ENCODE assay signal across 33 cellular contexts in the genomic region with DNA sequence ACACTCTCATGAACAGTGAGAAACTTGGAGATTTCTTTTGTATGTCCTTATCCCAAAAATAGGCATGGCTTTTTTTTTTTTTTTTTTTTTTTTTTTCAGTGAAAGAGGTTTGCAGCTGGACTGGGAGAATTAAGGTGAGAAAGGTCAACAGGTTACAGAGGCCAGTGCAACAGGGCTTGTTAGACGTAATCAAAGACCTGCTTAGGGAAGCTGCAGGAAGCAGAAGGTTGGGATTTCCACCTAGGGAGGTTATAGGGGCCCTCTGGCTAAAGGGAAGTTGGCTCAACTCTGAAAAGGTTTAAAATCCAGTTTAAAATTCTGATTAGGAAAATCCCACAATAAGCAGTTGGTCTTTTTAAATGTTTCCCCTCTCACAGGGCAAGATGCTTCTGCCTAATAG.
"Had no signal": no experiment of that assay in that cellular context is flagged by ENCODE, and none has a peak within 500 bp of the region (broad histone marks: within the 10 kb centered on the region; RNA-seq: fewer than 3 reads in every experiment).

No MANE protein-coding gene starts in this region.

- H3K9me3 Mint-ChIP-seq: activated CD4-positive, alpha-beta memory T cell treated with anti-CD3 and anti-CD28 coated beads, Interleukin-2, amount 10 ng/mL, durations not matched to agents 7 days and 5 days; activated T-cell treated with anti-CD3 and anti-CD28 coated beads, Interleukin-2, amount 50 U/mL, for 24 hours; effector memory CD8-positive, alpha-beta T cell had no signal

- H3K4me1 ChIP-seq: ascending aorta, breast epithelium, colonic mucosa had no signal

- H3K27ac Mint-ChIP-seq: activated CD4-positive, alpha-beta memory T cell treated with anti-CD3 and anti-CD28 coated beads, Interleukin-2, amount 10 ng/mL, durations not matched to agents 7 days and 5 days; activated CD4-positive, alpha-beta T cell treated with anti-CD3 and anti-CD28 coated beads for 36 hours; activated CD4-positive, alpha-beta T cell treated with anti-CD3 and anti-CD28 coated beads, Interleukin-2, amount 10 ng/mL, durations not matched to agents 24 days and 14 days; activated naive CD8-positive, alpha-beta T cell; activated T-cell treated with anti-CD3 and anti-CD28 coated beads, Interleukin-2, amount 50 U/mL, for 24 hours; activated T-cell treated with anti-CD3 and anti-CD28 coated beads, Interleukin-2, amount 50 U/mL, for 72 hours; activated T-helper 17 cell treated with anti-CD3 and anti-CD28 coated beads, Interleukin-2, amount 50 U/mL, for 72 hours; brain; effector memory CD8-positive, alpha-beta T cell had no signal

- H3K9me3 ChIP-seq: ascending aorta, breast epithelium, colonic mucosa, esophagus muscularis mucosa, gastrocnemius medialis, heart left ventricle had no signal

- H3K27me3 Mint-ChIP-seq: activated CD4-positive, alpha-beta memory T cell treated with anti-CD3 and anti-CD28 coated beads, Interleukin-2, amount 10 ng/mL, durations not matched to agents 7 days and 5 days; activated CD4-positive, alpha-beta T cell treated with anti-CD3 and anti-CD28 coated beads for 36 hours; activated CD4-positive, alpha-beta T cell treated with anti-CD3 and anti-CD28 coated beads, Interleukin-2, amount 10 ng/mL, durations not matched to agents 24 days and 14 days; activated naive CD8-positive, alpha-beta T cell; activated T-cell treated with anti-CD3 and anti-CD28 coated beads, Interleukin-2, amount 50 U/mL, for 24 hours; brain had no signal

- H3K4me3 Mint-ChIP-seq: activated CD4-positive, alpha-beta memory T cell treated with anti-CD3 and anti-CD28 coated beads, Interleukin-2, amount 10 ng/mL, durations not matched to agents 7 days and 5 days; activated CD4-positive, alpha-beta T cell treated with anti-CD3 and anti-CD28 coated beads for 36 hours; activated CD4-positive, alpha-beta T cell treated with anti-CD3 and anti-CD28 coated beads, Interleukin-2, amount 10 ng/mL, durations not matched to agents 24 days and 14 days; activated naive CD8-positive, alpha-beta T cell; activated T-cell treated with anti-CD3 and anti-CD28 coated beads, Interleukin-2, amount 50 U/mL, for 24 hours; activated T-cell treated with anti-CD3 and anti-CD28 coated beads, Interleukin-2, amount 50 U/mL, for 72 hours; activated T-helper 17 cell treated with anti-CD3 and anti-CD28 coated beads, Interleukin-2, amount 50 U/mL, for 72 hours; brain; effector memory CD8-positive, alpha-beta T cell had no signal

- DNase-seq: activated CD4-positive, alpha-beta memory T cell treated with anti-CD3 and anti-CD28 coated beads, Interleukin-2, amount 10 ng/mL, durations not matched to agents 7 days and 5 days; activated CD4-positive, alpha-beta T cell treated with anti-CD3 and anti-CD28 coated beads for 36 hours; activated CD4-positive, alpha-beta T cell treated with anti-CD3 and anti-CD28 coated beads, Interleukin-2, amount 10 ng/mL, durations not matched to agents 24 days and 14 days; activated CD4-positive, alpha-beta T cell treated with anti-CD3 and anti-CD28 coated beads, Interleukin-2, amount 50 U/mL, for 4 hours; activated CD4-positive, CD25-positive, alpha-beta regulatory T cell; activated CD4-positive, CD25-positive, alpha-beta regulatory T cell treated with anti-CD3 and anti-CD28 coated beads, Interleukin-2, amount 50 U/mL, for 72 hours; activated CD8-positive, alpha-beta memory T cell treated with anti-CD3 and anti-CD28 coated beads, Interleukin-2, amount 50 U/mL, for 48 hours; activated effector memory CD4-positive, alpha-beta T cell treated with Interleukin-2 at 50 U/mL for 16 hours; activated gamma-delta T cell treated with Interleukin-2 at 50 U/mL for 16 hours; activated naive CD4-positive, alpha-beta T cell treated with anti-CD3 and anti-CD28 coated beads, Interleukin-2, amount 50 U/mL, for 16 hours; activated naive CD4-positive, alpha-beta T cell treated with Interleukin-2 at 50 U/mL for 16 hours; activated T-cell treated with anti-CD3 and anti-CD28 coated beads for 4 hours; activated T-cell treated with anti-CD3 and anti-CD28 coated beads, Interleukin-2, amount 50 U/mL, for 24 hours; activated T-cell treated with anti-CD3 and anti-CD28 coated beads, Interleukin-2, amount 50 U/mL, for 72 hours; central memory CD4-positive, alpha-beta T cell; cerebellar nuclear complex; colonic mucosa; dorsolateral prefrontal cortex; effector CD4-positive, alpha-beta T cell; effector memory CD8-positive, alpha-beta T cell; erythroblast; foreskin keratinocyte; gastrocnemius medialis; glutamatergic neuron; heart left ventricle; T-helper 2 cell had no signal

- H3K4me3 ChIP-seq: ascending aorta, breast epithelium, cardiac muscle cell, colonic mucosa, dorsolateral prefrontal cortex, esophagus muscularis mucosa, gastrocnemius medialis, heart left ventricle had no signal

- H3K36me3 ChIP-seq: ascending aorta, breast epithelium, cardiac muscle cell, colonic mucosa, esophagus muscularis mucosa, gastrocnemius medialis, heart left ventricle had no signal

- H3K27ac ChIP-seq: ascending aorta, breast epithelium, cardiac muscle cell, colonic mucosa, dorsolateral prefrontal cortex, esophagus muscularis mucosa, foreskin keratinocyte, gastrocnemius medialis, heart left ventricle had no signal

- ATAC-seq: activated CD4-positive, alpha-beta T cell treated with anti-CD3 and anti-CD28 coated beads for 36 hours; activated T-cell treated with anti-CD3 and anti-CD28 coated beads, Interleukin-2, amount 50 U/mL, for 72 hours; activated T-helper 17 cell treated with anti-CD3 and anti-CD28 coated beads, Interleukin-2, amount 50 U/mL, for 72 hours; effector memory CD8-positive, alpha-beta T cell; foreskin keratinocyte; gastrocnemius medialis; heart left ventricle had no signal

- H3K4me1 Mint-ChIP-seq: activated CD4-positive, alpha-beta memory T cell treated with anti-CD3 and anti-CD28 coated beads, Interleukin-2, amount 10 ng/mL, durations not matched to agents 7 days and 5 days; activated CD4-positive, alpha-beta T cell treated with anti-CD3 and anti-CD28 coated beads for 36 hours; activated CD4-positive, alpha-beta T cell treated with anti-CD3 and anti-CD28 coated beads, Interleukin-2, amount 10 ng/mL, durations not matched to agents 24 days and 14 days; activated T-helper 17 cell treated with anti-CD3 and anti-CD28 coated beads, Interleukin-2, amount 50 U/mL, for 72 hours had no signal

- H3K36me3 Mint-ChIP-seq: brain had no signal

- H3K27me3 ChIP-seq: ascending aorta, breast epithelium, cardiac muscle cell, colonic mucosa, dorsolateral prefrontal cortex, esophagus muscularis mucosa, foreskin keratinocyte, gastrocnemius medialis, heart left ventricle had no signal
